8 cellular contexts compared by ENCODE assay signal in the genomic region with DNA sequence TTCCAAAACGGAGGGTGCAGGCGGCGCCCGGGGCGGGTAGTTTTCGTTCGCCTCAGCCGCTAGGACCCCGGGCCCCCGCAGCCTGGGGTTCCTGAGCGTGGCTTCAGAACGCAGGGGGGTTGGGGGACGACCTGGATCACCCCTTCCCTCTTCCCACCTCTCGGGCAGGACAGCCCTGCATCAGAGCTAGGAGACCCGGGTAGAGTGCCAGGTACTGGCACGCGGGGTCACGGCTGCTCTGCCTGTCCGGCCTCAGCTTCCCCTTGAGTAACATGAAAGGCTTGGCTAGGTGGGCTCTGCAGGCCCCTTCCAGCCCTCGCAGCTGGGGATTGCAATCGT. TPM values are rescaled to one million over a fixed set of nuclear protein-coding genes. Genes with fewer than 3 reads are reported as not detected.
DNase-seq lines count a peak whose midpoint lies in the region; ATAC-seq and TF ChIP-seq lines count a peak whose summit lies in the region.

No MANE protein-coding gene starts in this region.

- H3K4me3 ChIP-seq in adipocyte (ENCODE audit: low read length) (peak overlapping the region; percentile 100), thoracic aorta (peak overlapping the region; percentile 79)

- H3K27me3 ChIP-seq in adipocyte (replicated peaks; ENCODE audit: control insufficient read depth, insufficient read depth, low read length) (no peaks in the 10 kb centered on the region), layer of hippocampus (ENCODE audit: control insufficient read depth, insufficient read depth, low read length) (no peaks in the 10 kb centered on the region), thoracic aorta (replicated peaks; ENCODE audit: insufficient read depth) (no peaks in the 10 kb centered on the region)

- no peaks in the 10 kb centered on the region for H3K9me3 Mint-ChIP-seq in activated CD4-positive, alpha-beta T cell treated with anti-CD3 and anti-CD28 coated beads, Interleukin-2, amount 10 ng/mL, durations not matched to agents 7 days and 5 days

- H3K36me3 Mint-ChIP-seq in activated CD4-positive, alpha-beta T cell treated with anti-CD3 and anti-CD28 coated beads, Interleukin-2, amount 10 ng/mL, durations not matched to agents 7 days and 5 days (ENCODE audit: low read depth): peaks cover 2% of the 10 kb centered on the region

- DNase-seq in activated CD4-positive, alpha-beta T cell treated with anti-CD3 and anti-CD28 coated beads, Interleukin-2, amount 10 ng/mL, durations not matched to agents 7 days and 5 days: no peak
- DNase-seq in activated CD4-positive, alpha-beta T cell treated with anti-CD3 and anti-CD28 coated beads, Interleukin-2, amount 50 U/mL, for 1 hour: no peak
- DNase-seq in adipocyte (ENCODE audit: low read depth) (peak; percentile 15), thoracic aorta (ENCODE audit: low spot score) (no peak), NCI-H345 treated with DMSO at 0.1 percent for 48 hours (lab: John Stamatoyannopoulos, UW; ENCODE audit: unreplicated experiment) (no peak), DMS 273 treated with DMSO at 0.1 percent for 48 hours (lab: John Stamatoyannopoulos, UW) (no peak)

- H3K9ac ChIP-seq in adipocyte (ENCODE audit: low read length): peak overlapping the region; percentile 98

- H3K27ac Mint-ChIP-seq in activated CD4-positive, alpha-beta T cell treated with anti-CD3 and anti-CD28 coated beads, Interleukin-2, amount 10 ng/mL, durations not matched to agents 7 days and 5 days: peak overlapping the region; percentile 96

- H3K9me3 ChIP-seq in adipocyte (ENCODE audit: control insufficient read depth, low read length): no peaks in the 10 kb centered on the region
- H3K9me3 ChIP-seq in thoracic aorta: no peaks in the 10 kb centered on the region

- H3K27ac ChIP-seq in layer of hippocampus (ENCODE audit: low read depth, low read length) (peak overlapping the region; percentile 50), thoracic aorta (peak overlapping the region; percentile 73 to 86)

- CTCF ChIA-PET in activated CD4-positive, alpha-beta T cell treated with anti-CD3 and anti-CD28 coated beads, Interleukin-2, amount 10 ng/mL, durations not matched to agents 7 days and 5 days (lab: Charles Lee): interaction anchor here (1.2 to 1.4 kb wide), 2 partner anchors 12 to 133 kb away, joined by 3 to 5 read pairs; no protein-coding TSS in a partner anchor

- H3K4me1 ChIP-seq in adipocyte (ENCODE audit: control insufficient read depth, insufficient read depth, low read length) (peaks cover 18% of the 10 kb centered on the region), thoracic aorta (ENCODE audit: control insufficient read depth in 1 of 2, low read depth in 2 of 2) (peaks cover 13 to 21% of the 10 kb centered on the region in 2 donors)

- ATAC-seq in thoracic aorta (ENCODE audit: insufficient number of reproducible peaks, low FRiP score, low read depth): no peak
- no peak for ATAC-seq in GM21576 (IDR thresholded peaks at IDR 0.05; ENCODE audit: unreplicated experiment)

- no peaks in the 10 kb centered on the region for H3K27me3 Mint-ChIP-seq in activated CD4-positive, alpha-beta T cell treated with anti-CD3 and anti-CD28 coated beads, Interleukin-2, amount 10 ng/mL, durations not matched to agents 7 days and 5 days

- peak overlapping the region; percentile 99 for H3K4me3 Mint-ChIP-seq in activated CD4-positive, alpha-beta T cell treated with anti-CD3 and anti-CD28 coated beads, Interleukin-2, amount 10 ng/mL, durations not matched to agents 7 days and 5 days

- H3K36me3 ChIP-seq in adipocyte (ENCODE audit: control insufficient read depth, insufficient read depth, low read length, severe bottlenecking) (no peaks in the 10 kb centered on the region), thoracic aorta (no peaks in the 10 kb centered on the region)

- POLR2A ChIA-PET in activated CD4-positive, alpha-beta T cell treated with anti-CD3 and anti-CD28 coated beads, Interleukin-2, amount 10 ng/mL, durations not matched to agents 7 days and 5 days (lab: Charles Lee): interaction anchor here (0.7 kb wide), 1 partner anchor 45 kb away, joined by 4 read pairs; no protein-coding TSS in a partner anchor

- no peak for TF ChIP-seq CTCF in thoracic aorta (IDR thresholded peaks at IDR 0.05)

- peaks cover 35% of the 10 kb centered on the region for H3K4me1 Mint-ChIP-seq in activated CD4-positive, alpha-beta T cell treated with anti-CD3 and anti-CD28 coated beads, Interleukin-2, amount 10 ng/mL, durations not matched to agents 7 days and 5 days

RNA-seq across cellular contexts. Expression of gene DFFB, which starts 0.5 kb away (rescaled TPM):
- 10 to 100 TPM; 10.6 to 12.5 TPM for total RNA-seq in activated CD4-positive, alpha-beta T cell treated with anti-CD3 and anti-CD28 coated beads, Interleukin-2, amount 10 ng/mL, durations not matched to agents 7 days and 5 days
- 10 to 100 TPM in 1 of 2 donors, 1 to 10 TPM in 1; 7.8 to 20.2 TPM for total RNA-seq in thoracic aorta

RNA-seq across cellular contexts. Expression of gene CEP104, which starts 0.7 kb away (rescaled TPM):
- 10 to 100 TPM; 43.8 to 50.1 TPM for total RNA-seq in activated CD4-positive, alpha-beta T cell treated with anti-CD3 and anti-CD28 coated beads, Interleukin-2, amount 10 ng/mL, durations not matched to agents 7 days and 5 days
- total RNA-seq in thoracic aorta: 10 to 100 TPM; 27.3 to 59.2 TPM

RNA-seq across cellular contexts. Expression of gene C1orf174, which starts 42.3 kb away (rescaled TPM):
- 10 to 100 TPM; 29.4 to 31.1 TPM for total RNA-seq in activated CD4-positive, alpha-beta T cell treated with anti-CD3 and anti-CD28 coated beads, Interleukin-2, amount 10 ng/mL, durations not matched to agents 7 days and 5 days
- 10 to 100 TPM; 15.3 to 19.0 TPM for total RNA-seq in thoracic aorta
